Comparison of ENCODE assay signal across 20 cellular contexts in the genomic region with DNA sequence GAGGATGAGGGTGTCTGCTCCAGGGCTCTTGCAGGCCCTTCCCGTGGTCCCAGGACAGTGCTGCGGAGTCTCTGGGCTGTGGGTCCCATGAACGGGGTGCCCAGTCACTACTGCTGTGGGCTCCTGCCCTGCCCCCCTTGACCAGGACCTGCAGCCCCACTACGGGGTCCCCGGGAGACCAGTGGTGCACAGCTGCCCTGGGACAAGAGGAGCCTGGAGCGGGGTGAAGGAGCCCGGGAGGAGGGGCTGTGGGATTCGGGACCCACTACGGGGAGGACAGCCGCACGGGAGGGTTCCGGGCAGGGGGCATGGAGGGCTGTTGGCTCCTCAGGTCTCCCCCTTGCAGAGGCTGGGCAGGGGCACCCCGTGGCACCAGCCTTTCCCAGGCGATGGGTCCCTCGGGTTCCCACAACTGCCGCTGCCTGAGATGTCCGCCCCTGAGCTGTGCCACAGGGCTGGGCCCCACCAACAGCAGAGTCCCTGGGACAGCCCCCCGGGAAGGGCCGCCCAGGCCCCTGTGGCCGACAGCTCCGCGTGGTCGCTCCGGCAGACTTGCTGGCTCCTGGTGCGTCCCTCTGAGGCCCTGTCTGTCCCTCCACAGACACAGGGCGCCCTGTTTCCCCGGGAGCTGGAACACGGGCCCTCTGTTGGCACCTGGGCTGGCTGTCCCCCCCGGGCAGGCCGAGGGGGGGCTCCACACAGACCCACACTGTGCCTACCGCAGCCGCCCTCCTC. TPM values are rescaled to one million over a fixed set of nuclear protein-coding genes. Genes with fewer than 3 reads are reported as not detected.
DNase-seq lines count a peak whose midpoint lies in the region; ATAC-seq and TF ChIP-seq lines count a peak whose summit lies in the region.
"Had no signal": no experiment of that assay in that cellular context is flagged by ENCODE, and none has a peak within 500 bp of the region (broad histone marks: within the 10 kb centered on the region; RNA-seq: fewer than 3 reads in every experiment).

No MANE protein-coding gene starts in this region.

- CTCF ChIA-PET in activated CD8-positive, alpha-beta memory T cell treated with anti-CD3 and anti-CD28 coated beads, Interleukin-2, amount 10 ng/mL, durations not matched to agents 7 days and 5 days (lab: Charles Lee): no interaction called here

- H3K4me3 ChIP-seq in heart left ventricle: no peak overlapping the region
- no peak overlapping the region for H3K4me3 ChIP-seq in left ventricle myocardium inferior

- DNase-seq in heart left ventricle: peak in 3 of 5 donors; percentile 14 to 46 (median 20)
- DNase-seq in left ventricle myocardium inferior: no peak
- DNase-seq in hippocampal formation (lab: John Stamatoyannopoulos, UW): peak; percentile 15 to 57
- peak; percentile 26 for DNase-seq in occipital lobe (lab: John Stamatoyannopoulos, UW)
- no peak for DNase-seq in activated CD8-positive, alpha-beta memory T cell treated with anti-CD3 and anti-CD28 coated beads, Interleukin-2, amount 10 ng/mL, durations not matched to agents 7 days and 5 days
- DNase-seq in iPS-NIHi7 (ENCODE audit: extremely low spot score): no peak
- DNase-seq in NCI-H2196 (lab: John Stamatoyannopoulos, UW; ENCODE audit: unreplicated experiment): no peak
- DNase-seq: Caco-2, MV-4-11, NCI-H1417 treated with DMSO at 0.1 percent for 48 hours, NCI-H2029 treated with DMSO at 0.1 percent for 48 hours, NCI-H524, OCI-M1, RPMI8226 had no signal

- no peaks in the 10 kb centered on the region for H3K27me3 ChIP-seq in heart left ventricle
- H3K27me3 ChIP-seq in left ventricle myocardium inferior (ENCODE audit: low read depth): peaks cover 10% of the 10 kb centered on the region

- H3K36me3 Mint-ChIP-seq in activated CD8-positive, alpha-beta memory T cell treated with anti-CD3 and anti-CD28 coated beads, Interleukin-2, amount 10 ng/mL, durations not matched to agents 7 days and 5 days: peaks cover 2% of the 10 kb centered on the region
- H3K36me3 Mint-ChIP-seq: IgD-negative memory B cell had no signal

- TF ChIP-seq CTCF in heart left ventricle (IDR thresholded peaks at IDR 0.05): no peak
- TF ChIP-seq CTCF in left ventricle myocardium inferior (IDR thresholded peaks at IDR 0.05; ENCODE audit: borderline replicate concordance): no peak

- H3K4me1 ChIP-seq in heart left ventricle (no peaks in the 10 kb centered on the region), left ventricle myocardium inferior (no peaks in the 10 kb centered on the region)
- H3K4me1 ChIP-seq: Caco-2 had no signal

- H3K27ac ChIP-seq in heart left ventricle (no peak overlapping the region), left ventricle myocardium inferior (replicated peaks) (no peak overlapping the region), temporal lobe (ENCODE audit: low read depth, low read length) (peak overlapping the region; percentile 48)

- H3K9me3 ChIP-seq in heart left ventricle (peaks cover 0 to 3% (median 0%) of the 10 kb centered on the region in 12 donors), left ventricle myocardium inferior (replicated peaks) (no peaks in the 10 kb centered on the region)

- TF ChIP-seq POLR2A in heart left ventricle (IDR thresholded peaks at IDR 0.05): no peak

- WGBS in heart left ventricle, 4 donors: 87 to 91% (median 90%) methylated on average over 9 to 32 of the region's 32 CpGs

- H3K4me3 Mint-ChIP-seq in activated CD8-positive, alpha-beta memory T cell treated with anti-CD3 and anti-CD28 coated beads, Interleukin-2, amount 10 ng/mL, durations not matched to agents 7 days and 5 days: no peak overlapping the region
- H3K4me3 Mint-ChIP-seq: CD14-positive monocyte, IgD-negative memory B cell had no signal

- H3K36me3 ChIP-seq in heart left ventricle (no peaks in the 10 kb centered on the region), left ventricle myocardium inferior (no peaks in the 10 kb centered on the region)

- peak in 1 of 4 donors; percentile 4 for ATAC-seq in heart left ventricle
- no peak for ATAC-seq in activated CD8-positive, alpha-beta memory T cell treated with anti-CD3 and anti-CD28 coated beads, Interleukin-2, amount 10 ng/mL, durations not matched to agents 7 days and 5 days

- H3K9me3 Mint-ChIP-seq in activated CD8-positive, alpha-beta memory T cell treated with anti-CD3 and anti-CD28 coated beads, Interleukin-2, amount 10 ng/mL, durations not matched to agents 7 days and 5 days (ENCODE audit: low read depth): peaks cover 13% of the 10 kb centered on the region
- H3K9me3 Mint-ChIP-seq: IgD-negative memory B cell had no signal

- no peaks in the 10 kb centered on the region for H3K4me1 Mint-ChIP-seq in activated CD8-positive, alpha-beta memory T cell treated with anti-CD3 and anti-CD28 coated beads, Interleukin-2, amount 10 ng/mL, durations not matched to agents 7 days and 5 days
- H3K4me1 Mint-ChIP-seq: CD14-positive monocyte, IgD-negative memory B cell had no signal

- intact Hi-C loops in heart left ventricle (cut with DNase I): no loop called here
- intact Hi-C loops in left ventricle myocardium inferior (cut with micrococcal nuclease): no loop called here

- no peaks in the 10 kb centered on the region for H3K27me3 Mint-ChIP-seq in activated CD8-positive, alpha-beta memory T cell treated with anti-CD3 and anti-CD28 coated beads, Interleukin-2, amount 10 ng/mL, durations not matched to agents 7 days and 5 days
- H3K27me3 Mint-ChIP-seq: IgD-negative memory B cell had no signal

- no peak overlapping the region for H3K27ac Mint-ChIP-seq in activated CD8-positive, alpha-beta memory T cell treated with anti-CD3 and anti-CD28 coated beads, Interleukin-2, amount 10 ng/mL, durations not matched to agents 7 days and 5 days
- H3K27ac Mint-ChIP-seq: CD14-positive monocyte, IgD-negative memory B cell had no signal

RNA-seq across cellular contexts. Expression of gene GNG13, which starts 52.1 kb away (rescaled TPM):
- not detected for total RNA-seq in heart left ventricle
- not detected for polyA plus RNA-seq in heart left ventricle
- not detected for total RNA-seq in left ventricle myocardium inferior
- total RNA-seq in occipital lobe: not detected
- not detected for total RNA-seq in temporal lobe
- not detected for total RNA-seq in activated CD8-positive, alpha-beta memory T cell treated with anti-CD3 and anti-CD28 coated beads, Interleukin-2, amount 10 ng/mL, durations not matched to agents 7 days and 5 days
- total RNA-seq: A172, Caco-2, HT1080, LHCN-M2 had no signal
- polyA plus RNA-seq: CD14-positive monocyte, IgD-negative memory B cell had no signal

Comparison
In these comparisons a context has a peak if more than half of its experiments do, and no peak if none do; other contexts are left out.
1. DNase-seq: peak in heart left ventricle (3 of 5), hippocampal formation (2 of 2) and occipital lobe (single experiment); none in left ventricle myocardium inferior (single experiment), activated CD8-positive, alpha-beta memory T cell treated with anti-CD3 and anti-CD28 coated beads, Interleukin-2, amount 10 ng/mL, durations not matched to agents 7 days and 5 days (single experiment), iPS-NIHi7 (single experiment) and NCI-H2196 (single experiment).